Comparison of ENCODE assay signal across 24 cellular contexts in genomic region chr3:10392906-10393461, GRCh38.
"Had no signal": no experiment of that assay in that cellular context is flagged by ENCODE, and none has a peak within 500 bp of the region (broad histone marks: within the 10 kb centered on the region; RNA-seq: fewer than 3 reads in every experiment).

No MANE protein-coding gene starts in this region.

- H3K4me1 ChIP-seq: ascending aorta, esophagus squamous epithelium, gastroesophageal sphincter, heart left ventricle, prostate gland, right atrium auricular region had no signal

- H3K36me3 Mint-ChIP-seq: activated naive CD4-positive, alpha-beta T cell treated with anti-CD3 and anti-CD28 coated beads, Interleukin-2, amount 50 U/mL, for 24 hours had no signal

- H3K9me3 ChIP-seq: prostate gland had no signal

- DNase-seq: activated CD4-positive, alpha-beta memory T cell treated with anti-CD3 and anti-CD28 coated beads, Interleukin-2, amount 10 ng/mL, durations not matched to agents 7 days and 5 days; activated CD4-positive, alpha-beta T cell treated with anti-CD3 and anti-CD28 coated beads for 4 hours; activated CD4-positive, CD25-positive, alpha-beta regulatory T cell; activated gamma-delta T cell; activated T-cell treated with anti-CD3 and anti-CD28 coated beads for 4 hours; brain microvascular endothelial cell; caudate nucleus; esophagus squamous epithelium; heart left ventricle; islet precursor cell; left colon; mesenchymal stem cell; stimulated activated CD4-positive, alpha-beta T cell treated with anti-CD3 and anti-CD28 coated beads, Interleukin-4, amount 100 ng/mL, for 24 hours; stimulated activated naive CD8-positive, alpha-beta T cell treated with anti-CD3 and anti-CD28 coated beads, Interleukin-15, amount 100 ng/mL, for 72 hours; T-helper 17 cell; tibial artery had no signal

- H3K27me3 ChIP-seq: ascending aorta, brain microvascular endothelial cell, esophagus squamous epithelium, gastroesophageal sphincter, heart left ventricle, right atrium auricular region, tibial artery had no signal

- H3K27ac ChIP-seq: ascending aorta, brain microvascular endothelial cell, esophagus squamous epithelium, gastroesophageal sphincter, heart left ventricle, prostate gland, right atrium auricular region, tibial artery had no signal

- H3K27me3 Mint-ChIP-seq: activated naive CD4-positive, alpha-beta T cell treated with anti-CD3 and anti-CD28 coated beads, Interleukin-2, amount 50 U/mL, for 24 hours had no signal

- H3K4me3 Mint-ChIP-seq: activated CD4-positive, alpha-beta memory T cell treated with anti-CD3 and anti-CD28 coated beads, Interleukin-2, amount 10 ng/mL, durations not matched to agents 7 days and 5 days; activated naive CD4-positive, alpha-beta T cell treated with anti-CD3 and anti-CD28 coated beads, Interleukin-2, amount 50 U/mL, for 24 hours; endodermal cell; stimulated activated naive CD8-positive, alpha-beta T cell treated with anti-CD3 and anti-CD28 coated beads, Interleukin-15, amount 100 ng/mL, for 72 hours; T-helper 17 cell had no signal

- H3K36me3 ChIP-seq: ascending aorta, brain microvascular endothelial cell, esophagus squamous epithelium, gastroesophageal sphincter, heart left ventricle, prostate gland, right atrium auricular region, tibial artery had no signal

- H3K27ac Mint-ChIP-seq: activated CD4-positive, alpha-beta memory T cell treated with anti-CD3 and anti-CD28 coated beads, Interleukin-2, amount 10 ng/mL, durations not matched to agents 7 days and 5 days; activated naive CD4-positive, alpha-beta T cell treated with anti-CD3 and anti-CD28 coated beads, Interleukin-2, amount 50 U/mL, for 24 hours; endodermal cell; T-helper 17 cell had no signal

- FAIRE-seq: urothelium cell line had no signal

- H3K4me3 ChIP-seq: ascending aorta, esophagus squamous epithelium, gastroesophageal sphincter, heart left ventricle, mucosa of descending colon, prostate gland, right atrium auricular region, tibial artery had no signal

- H3K9me3 Mint-ChIP-seq: activated CD4-positive, alpha-beta memory T cell treated with anti-CD3 and anti-CD28 coated beads, Interleukin-2, amount 10 ng/mL, durations not matched to agents 7 days and 5 days; activated naive CD4-positive, alpha-beta T cell treated with anti-CD3 and anti-CD28 coated beads, Interleukin-2, amount 50 U/mL, for 24 hours; endodermal cell had no signal

- ATAC-seq: gastroesophageal sphincter; heart left ventricle; left colon; mucosa of descending colon; stimulated activated naive CD8-positive, alpha-beta T cell treated with anti-CD3 and anti-CD28 coated beads, Interleukin-15, amount 100 ng/mL, for 72 hours; T-helper 17 cell had no signal
